In the genomic region with DNA sequence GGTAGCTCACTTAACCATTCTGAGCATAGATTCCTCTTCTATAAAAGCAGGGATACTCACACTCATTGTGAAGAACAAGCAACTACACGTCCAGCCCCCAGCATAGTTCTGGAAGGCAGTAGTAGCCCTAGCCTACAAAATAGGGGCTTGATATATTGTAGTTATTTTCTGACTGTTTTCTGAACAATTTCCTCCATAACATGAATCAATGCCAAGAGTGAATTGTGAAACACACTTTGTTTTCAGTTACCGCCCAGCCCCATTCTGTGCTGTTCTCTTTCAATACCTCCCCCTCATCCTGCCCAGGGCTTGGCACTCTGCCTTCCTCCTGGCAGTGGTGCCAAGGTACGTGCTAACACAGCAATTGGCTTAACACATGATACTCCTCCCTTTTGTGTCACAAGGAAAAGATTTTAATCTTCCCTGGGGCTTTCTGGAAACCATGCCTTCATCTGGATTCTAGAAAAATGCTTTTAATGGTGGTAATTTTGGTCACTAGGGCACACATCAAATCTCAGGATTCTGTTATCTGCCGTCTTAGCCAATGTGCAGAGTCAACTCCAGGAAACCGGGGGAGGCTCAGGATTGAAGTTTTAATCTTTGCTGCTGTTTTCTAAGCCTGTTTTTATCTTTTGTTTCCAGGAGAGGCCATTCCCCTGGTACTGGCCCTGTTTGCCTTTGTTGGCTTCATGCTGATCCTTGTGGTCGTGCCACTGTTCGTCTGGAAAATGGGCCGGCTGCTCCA, we compare ENCODE assay signal across 8 cellular contexts.
DNase-seq lines count a peak whose midpoint lies in the region; ATAC-seq, FAIRE-seq and TF ChIP-seq lines count a peak whose summit lies in the region.

No MANE protein-coding gene starts in this region.

- ATAC-seq in GM18867 (IDR thresholded peaks at IDR 0.05; ENCODE audit: unreplicated experiment) (no peak), GM21529 (IDR thresholded peaks at IDR 0.05; ENCODE audit: unreplicated experiment) (no peak)

- H3K27me3 ChIP-seq in mucosa of rectum (ENCODE audit: control insufficient read depth in 2 of 2, insufficient read depth in 2 of 2, low read length in 2 of 2), result no peaks in the 10 kb centered on the region

- H3K9ac ChIP-seq in mucosa of rectum (ENCODE audit: low read depth in 1 of 2, low read length in 2 of 2), result peak overlapping the region; percentile 48 to 67

- peak; percentile 99 for DNase-seq in NCI-H2081 (lab: John Stamatoyannopoulos, UW)
- peak; percentile 85 for DNase-seq in coronary artery (ENCODE audit: low spot score)
- DNase-seq in NK-92 (lab: John Stamatoyannopoulos, UW; ENCODE audit: unreplicated experiment), result no peak
- DNase-seq in urothelium cell line (ENCODE audit: low spot score), result no peak

- peak overlapping the region; percentile 55 for H3K27ac ChIP-seq in C4-2B
- H3K27ac ChIP-seq in coronary artery, result peak overlapping the region; percentile 39 to 79
- H3K27ac ChIP-seq in mucosa of rectum (ENCODE audit: low read depth in 2 of 2, low read length in 2 of 2), result peak overlapping the region; percentile 88 to 94

- TF ChIP-seq CTCF in C4-2B (conservative IDR thresholded peaks at IDR 0.05), result no peak
- TF ChIP-seq CTCF in coronary artery (IDR thresholded peaks at IDR 0.05), result no peak

- H3K4me3 ChIP-seq in coronary artery, result no peak overlapping the region
- peak overlapping the region in 1 of 2 donors; percentile 3 for H3K4me3 ChIP-seq in mucosa of rectum (ENCODE audit: low read length in 2 of 2)

- no peaks in the 10 kb centered on the region for H3K36me3 ChIP-seq in mucosa of rectum (ENCODE audit: control insufficient read depth in 2 of 2, insufficient read depth in 2 of 2, low read length in 2 of 2)

- no peaks in the 10 kb centered on the region for H3K9me3 ChIP-seq in mucosa of rectum (ENCODE audit: control insufficient read depth in 2 of 2, low read length in 2 of 2)

- peaks cover 10 to 17% of the 10 kb centered on the region in 2 donors for H3K4me1 ChIP-seq in mucosa of rectum (ENCODE audit: control insufficient read depth in 2 of 2, insufficient read depth in 2 of 2, low read length in 2 of 2)

- FAIRE-seq in urothelium cell line (lab: Jason Lieb, UNC), result no peak

Comparison
In these comparisons a context has a peak if more than half of its experiments do, and no peak if none do; other contexts are left out.
1. DNase-seq: peak in NCI-H2081 (2 of 2) and coronary artery (single experiment); none in NK-92 (single experiment) and urothelium cell line (single experiment).
2. Peak in every context shown above with its lines, with median percentiles within 50 percentile points of each other: H3K27ac ChIP-seq.